ENCODE assay signal across 32 cellular contexts in the genomic region with DNA sequence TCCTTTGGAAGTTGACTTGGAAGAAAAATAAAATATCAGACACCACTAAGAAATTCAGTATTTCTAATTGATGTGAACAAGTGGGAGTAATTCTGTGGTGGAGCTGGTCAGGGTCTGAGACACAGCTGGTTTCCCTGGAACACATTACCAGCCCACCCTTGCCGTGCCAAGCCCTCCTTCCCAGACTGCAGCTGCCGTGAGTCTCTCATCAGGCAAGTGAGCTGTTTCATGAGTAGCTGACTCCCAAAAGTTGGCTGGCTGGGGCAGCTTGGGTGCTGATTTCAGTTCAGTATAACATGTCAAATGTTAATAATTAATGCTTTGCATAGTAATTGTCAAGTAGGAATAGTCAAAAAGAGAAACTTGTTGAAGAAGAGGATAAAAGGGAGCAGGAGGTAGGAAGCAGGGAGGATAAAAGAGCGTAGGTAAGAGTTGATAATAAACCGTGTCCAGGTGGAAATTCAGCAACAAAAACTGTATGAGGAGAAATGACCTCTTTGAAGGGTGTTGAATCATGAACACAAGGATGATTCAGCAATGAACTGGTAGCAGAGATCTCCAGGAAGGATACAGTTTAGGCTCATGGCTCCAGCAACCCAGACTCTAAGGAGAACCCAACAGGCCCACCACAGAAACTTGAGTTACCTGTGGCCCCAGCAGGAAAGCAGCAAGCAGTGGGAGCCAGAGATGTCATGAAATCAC.
DNase-seq lines count a peak whose midpoint lies in the region; ATAC-seq, FAIRE-seq and TF ChIP-seq lines count a peak whose summit lies in the region.
"Had no signal": no experiment of that assay in that cellular context is flagged by ENCODE, and none has a peak within 500 bp of the region (broad histone marks: within the 10 kb centered on the region; RNA-seq: fewer than 3 reads in every experiment).

No MANE protein-coding gene starts in this region.

- CTCF ChIA-PET in CD8-positive, alpha-beta memory T cell (lab: Charles Lee): no interaction called here
- CTCF ChIA-PET in SK-N-SH (lab: Yijun Ruan, JAX): no interaction called here

- H3K4me1 Mint-ChIP-seq in CD8-positive, alpha-beta memory T cell: no peaks in the 10 kb centered on the region

- H3K4me1 ChIP-seq in heart right ventricle (peaks cover 0 to 24% (median 12%) of the 10 kb centered on the region in 9 donors), SJCRH30 (peaks cover 46% of the 10 kb centered on the region), kidney (ENCODE audit: control insufficient read depth in 1 of 2, insufficient read depth in 1 of 2, low read depth in 1 of 2, low read length in 2 of 2) (peaks cover 0 to 2% of the 10 kb centered on the region in 2 donors), SK-N-SH (ENCODE audit: control insufficient read depth in 1 of 2, insufficient read depth in 2 of 2, low read depth in 1 of 2, low read length in 1 of 2) (0 out of 4 replicates have a peak, but pooled peaks cover 0 to 6% of the 10 kb centered on the region in 2 experiments)
- no peaks in the 10 kb centered on the region for H3K4me1 ChIP-seq in CD8-positive, alpha-beta memory T cell (ENCODE audit: insufficient read depth, low read length)
- H3K4me1 ChIP-seq: BE2C, HAP-1, thyroid gland had no signal

- WGBS in heart right ventricle, 2 donors: 84 to 92% methylated on average over 4 of the region's 4 CpGs
- WGBS in SK-N-SH (ENCODE audit: low lambda C conversion rate): 12% methylated on average over 4 of the region's 4 CpGs

- TF ChIP-seq CTCF in heart right ventricle (IDR thresholded peaks at IDR 0.05) (no peak), kidney (IDR thresholded peaks at IDR 0.05; ENCODE audit: borderline replicate concordance, extremely low read depth, insufficient read depth) (no peak), SK-N-SH (IDR thresholded peaks at IDR 0.05) (no peak)

- no peak for TF ChIP-seq EP300 in SK-N-SH (IDR thresholded peaks at IDR 0.05; ENCODE audit: borderline replicate concordance in 1 of 2, low read depth in 1 of 2, low read length in 1 of 2)

- H3K27ac ChIP-seq in heart right ventricle (peak overlapping the region in 3 of 10 donors; percentile 0 to 54 (median 34)), SJCRH30 (peak overlapping the region; percentile 85), kidney (ENCODE audit: low read depth in 2 of 2, low read length in 2 of 2) (no peak overlapping the region), SK-N-SH (ENCODE audit: low read depth in 2 of 2, low read length in 1 of 2) (no peak overlapping the region)
- H3K27ac ChIP-seq in CD8-positive, alpha-beta memory T cell (ENCODE audit: low read depth, low read length): no peak overlapping the region
- H3K27ac ChIP-seq: cardiac muscle cell, stomach, thyroid gland had no signal

- H3K9ac ChIP-seq in kidney (ENCODE audit: low read length in 2 of 2) (no peak overlapping the region), SK-N-SH (no peak overlapping the region)

- ATAC-seq in heart right ventricle (peak in 5 of 8 donors; percentile 34 to 72 (median 63)), Right ventricle myocardium inferior (no peak), HG03280 (IDR thresholded peaks at IDR 0.05; ENCODE audit: unreplicated experiment) (no peak)
- ATAC-seq: effector memory CD8-positive, alpha-beta T cell; left lobe of liver; naive thymus-derived CD4-positive, alpha-beta T cell had no signal

- DNase-seq in heart right ventricle (peak; percentile 18 to 38), Right ventricle myocardium inferior (ENCODE audit: missing footprints) (no peak), SJCRH30 (peak; percentile 93 to 96), kidney (peak; percentile 66), SK-N-SH (no peak), NCI-H1105 (lab: John Stamatoyannopoulos, UW) (no peak)
- DNase-seq in CD8-positive, alpha-beta memory T cell: no peak
- DNase-seq: ACHN; activated CD4-positive, alpha-beta memory T cell treated with anti-CD3 and anti-CD28 coated beads for 36 hours; activated CD8-positive, alpha-beta memory T cell treated with anti-CD3 and anti-CD28 coated beads, Interleukin-2, amount 50 U/mL, for 48 hours; activated naive CD4-positive, alpha-beta T cell treated with anti-CD3 and anti-CD28 coated beads, Interleukin-2, amount 50 U/mL, for 16 hours; BE2C; cortex of kidney; effector memory CD8-positive, alpha-beta T cell; GDM1; KBM-7; naive thymus-derived CD4-positive, alpha-beta T cell; NCI-H1417 treated with DMSO at 0.1 percent for 48 hours; NCI-H2081 treated with DMSO at 0.1 percent for 48 hours; NCI-H446 treated with DMSO at 0.1 percent for 48 hours; nucleus accumbens; stimulated activated CD4-positive, alpha-beta T cell treated with anti-CD3 and anti-CD28 coated beads, Interleukin-1b, Interleukin-23, amount 100 ng/mL, for 48 hours; stimulated activated CD8-positive, alpha-beta memory T cell treated with anti-CD3 and anti-CD28 coated beads, Interleukin-4, amount 100 ng/mL, for 48 hours; stomach; T-helper 1 cell; thyroid gland had no signal

- H3K79me2 ChIP-seq in SK-N-SH (ENCODE audit: insufficient read depth): no peaks in the 10 kb centered on the region

- FAIRE-seq in kidney (lab: Jason Lieb, UNC): no peak
- FAIRE-seq: HTR-8/SVneo had no signal

- POLR2A ChIA-PET in CD8-positive, alpha-beta memory T cell (lab: Charles Lee): no interaction called here
- POLR2A ChIA-PET in SK-N-SH (lab: Yijun Ruan, JAX): no interaction called here

- H3K4me2 ChIP-seq in SK-N-SH: no peak overlapping the region
- H3K4me2 ChIP-seq: smooth muscle cell had no signal

- H3K4me3 Mint-ChIP-seq in CD8-positive, alpha-beta memory T cell: no peak overlapping the region
- H3K4me3 Mint-ChIP-seq: activated CD4-positive, alpha-beta memory T cell treated with anti-CD3 and anti-CD28 coated beads for 36 hours; effector memory CD8-positive, alpha-beta T cell; naive thymus-derived CD4-positive, alpha-beta T cell had no signal

- peaks cover 0 to 3% (median 0%) of the 10 kb centered on the region in 5 donors for H3K9me3 Mint-ChIP-seq in CD8-positive, alpha-beta memory T cell
- H3K9me3 Mint-ChIP-seq: activated CD4-positive, alpha-beta memory T cell treated with anti-CD3 and anti-CD28 coated beads for 36 hours had no signal

- H3K27me3 ChIP-seq in heart right ventricle (peaks cover 0 to 91% (median 2%) of the 10 kb centered on the region in 7 donors), SJCRH30 (no peaks in the 10 kb centered on the region), SK-N-SH (ENCODE audit: insufficient read depth) (peaks cover 19% of the 10 kb centered on the region)
- H3K27me3 ChIP-seq in CD8-positive, alpha-beta memory T cell (ENCODE audit: insufficient read depth, low read length, poor library complexity, severe bottlenecking): no peaks in the 10 kb centered on the region
- H3K27me3 ChIP-seq: BE2C, stomach, thyroid gland had no signal

- H2AFZ ChIP-seq in SK-N-SH (ENCODE audit: low read depth): no peak overlapping the region

- H3K9me2 ChIP-seq in SK-N-SH: no peaks in the 10 kb centered on the region

- no peak for TF ChIP-seq RAD21 in SK-N-SH (IDR thresholded peaks at IDR 0.05; ENCODE audit: low read length)

- no peaks in the 10 kb centered on the region for H3F3A ChIP-seq in SK-N-SH (replicated peaks; ENCODE audit: insufficient read depth)

- H3K4me3 ChIP-seq in heart right ventricle (no peak overlapping the region), SJCRH30 (no peak overlapping the region), kidney (ENCODE audit: low read length in 2 of 2) (no peak overlapping the region), SK-N-SH (ENCODE audit: low read depth in 2 of 2, low read length in 1 of 2) (no peak overlapping the region)
- no peak overlapping the region for H3K4me3 ChIP-seq in CD8-positive, alpha-beta memory T cell (ENCODE audit: low read length)
- H3K4me3 ChIP-seq: cardiac muscle cell, HAP-1, smooth muscle cell, stomach, thyroid gland had no signal

- H3K36me3 ChIP-seq in heart right ventricle (no peaks in the 10 kb centered on the region), SJCRH30 (no peaks in the 10 kb centered on the region), kidney (ENCODE audit: control insufficient read depth in 1 of 2, insufficient read depth in 2 of 2, low read length in 2 of 2) (no peaks in the 10 kb centered on the region), SK-N-SH (replicated peaks in 1 of 2; ENCODE audit: control insufficient read depth in 1 of 2, insufficient read depth in 2 of 2, low read length in 1 of 2) (no peaks in the 10 kb centered on the region)
- H3K36me3 ChIP-seq in CD8-positive, alpha-beta memory T cell (ENCODE audit: insufficient read depth, low read length): no peaks in the 10 kb centered on the region
- H3K36me3 ChIP-seq: BE2C, cardiac muscle cell, HAP-1, stomach, thyroid gland had no signal

- no peak overlapping the region for H3K27ac Mint-ChIP-seq in CD8-positive, alpha-beta memory T cell
- H3K27ac Mint-ChIP-seq: activated CD4-positive, alpha-beta memory T cell treated with anti-CD3 and anti-CD28 coated beads for 36 hours; effector memory CD8-positive, alpha-beta T cell; naive thymus-derived CD4-positive, alpha-beta T cell had no signal

- peaks cover 1 to 4% of the 10 kb centered on the region in 2 donors for H3K27me3 Mint-ChIP-seq in CD8-positive, alpha-beta memory T cell
- H3K27me3 Mint-ChIP-seq: activated CD4-positive, alpha-beta memory T cell treated with anti-CD3 and anti-CD28 coated beads for 36 hours; effector memory CD8-positive, alpha-beta T cell had no signal

- H4K20me1 ChIP-seq in SK-N-SH (ENCODE audit: insufficient read depth): no peaks in the 10 kb centered on the region

- intact Hi-C loops in heart right ventricle (cut with DNase I): loop anchor here in 2 of 10 donors (10.0 kb wide), 2 partner anchors 59 to 281 kb away; no protein-coding TSS in a partner anchor
- intact Hi-C loops in Right ventricle myocardium inferior (cut with DNase I): no loop called here
- intact Hi-C loops in kidney (cut with DNase I): no loop called here

- H3K36me3 Mint-ChIP-seq in CD8-positive, alpha-beta memory T cell: no peaks in the 10 kb centered on the region
- H3K36me3 Mint-ChIP-seq: activated CD4-positive, alpha-beta memory T cell treated with anti-CD3 and anti-CD28 coated beads for 36 hours; naive thymus-derived CD4-positive, alpha-beta T cell had no signal

- H3K9me3 ChIP-seq in heart right ventricle (no peaks in the 10 kb centered on the region), SJCRH30 (replicated peaks) (no peaks in the 10 kb centered on the region), kidney (ENCODE audit: control insufficient read depth in 1 of 2, low read length in 2 of 2) (no peaks in the 10 kb centered on the region), SK-N-SH (no peaks in the 10 kb centered on the region)
- H3K9me3 ChIP-seq in CD8-positive, alpha-beta memory T cell (ENCODE audit: low read length): no peaks in the 10 kb centered on the region
- H3K9me3 ChIP-seq: BE2C, HAP-1, stomach, thyroid gland had no signal

TF ChIP-seq in SK-N-SH, 30 proteins besides CTCF, POLR2A, EP300 and RAD21 (continues in another document):
- TF ChIP-seq TAF1 (IDR thresholded peaks at IDR 0.05; ENCODE audit: borderline replicate concordance, low read depth, low read length) (no peak), RXRA (IDR thresholded peaks at IDR 0.05; ENCODE audit: borderline replicate concordance, low read depth) (no peak)

Comparison
In these comparisons a context has a peak if more than half of its experiments do, and no peak if none do; other contexts are left out.
1. ATAC-seq: peak in heart right ventricle (5 of 8); none in Right ventricle myocardium inferior (single experiment) and HG03280 (single experiment).
2. DNase-seq: peak in heart right ventricle (2 of 2), SJCRH30 (2 of 2) and kidney (single experiment); none in Right ventricle myocardium inferior (single experiment), CD8-positive, alpha-beta memory T cell (0 of 5), SK-N-SH (single experiment) and NCI-H1105 (single experiment).